In the genomic region with DNA sequence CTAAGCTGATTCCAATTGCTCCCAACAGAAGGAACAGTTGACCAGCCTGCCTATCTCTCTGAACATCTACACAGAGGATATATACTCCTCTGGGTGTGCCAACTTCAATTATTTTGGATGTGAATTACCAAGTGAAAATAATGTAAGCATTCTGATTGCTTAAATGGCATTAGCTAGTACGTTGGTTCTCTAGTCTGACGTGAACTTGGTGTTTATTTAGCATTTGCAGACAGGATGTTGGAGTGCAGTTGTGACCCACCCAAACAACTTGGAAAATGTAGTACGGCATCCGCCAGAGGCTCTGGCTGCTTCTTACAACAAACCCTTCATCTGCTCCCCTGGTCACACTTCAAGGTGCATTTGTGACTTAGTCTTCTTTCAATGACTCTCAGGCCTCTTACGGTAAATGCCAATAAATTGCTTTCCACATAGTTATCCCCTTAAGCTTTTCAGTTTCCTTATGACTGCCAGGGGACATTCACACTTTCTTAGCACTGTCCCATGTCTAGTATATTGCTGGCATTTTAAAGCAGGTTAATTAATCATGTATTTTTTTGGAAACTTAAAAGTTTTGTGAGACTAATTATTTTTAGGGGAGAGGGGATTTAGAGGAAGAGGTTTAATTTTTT, we compare ENCODE assay signal across 14 cellular contexts.
DNase-seq lines count a peak whose midpoint lies in the region; ATAC-seq, FAIRE-seq and TF ChIP-seq lines count a peak whose summit lies in the region.
"Had no signal": no experiment of that assay in that cellular context is flagged by ENCODE, and none has a peak within 500 bp of the region (broad histone marks: within the 10 kb centered on the region; RNA-seq: fewer than 3 reads in every experiment).

No MANE protein-coding gene starts in this region.

- H4K20me1 ChIP-seq in keratinocyte (ENCODE audit: control insufficient read depth, extremely low read depth, insufficient read depth, low read length): no peaks in the 10 kb centered on the region
- H4K20me1 ChIP-seq: BLaER1 had no signal

- peaks cover 15% of the 10 kb centered on the region for H3K4me1 Mint-ChIP-seq in activated T-cell treated with anti-CD3 and anti-CD28 coated beads, Interleukin-2, amount 50 U/mL, for 72 hours (ENCODE audit: low read depth)

- H3K27me3 ChIP-seq in colonic mucosa (no peaks in the 10 kb centered on the region), keratinocyte (ENCODE audit: control insufficient read depth, extremely low read depth, insufficient read depth, low read length) (no peaks in the 10 kb centered on the region), gastrocnemius medialis (no peaks in the 10 kb centered on the region)
- H3K27me3 ChIP-seq: spleen had no signal

- FAIRE-seq in keratinocyte (lab: Jason Lieb, UNC): no peak
- FAIRE-seq: GM18507 had no signal

- H3K27me3 Mint-ChIP-seq in activated T-cell treated with anti-CD3 and anti-CD28 coated beads, Interleukin-2, amount 50 U/mL, for 72 hours (ENCODE audit: low read depth): peaks cover 49% of the 10 kb centered on the region

- H3K27ac ChIP-seq in colonic mucosa: peak overlapping the region; percentile 86
- H3K27ac ChIP-seq in keratinocyte (ENCODE audit: control insufficient read depth, insufficient read depth, low read length): no peak overlapping the region
- peak overlapping the region; percentile 54 to 80 (median 62) for H3K27ac ChIP-seq in gastrocnemius medialis
- H3K27ac ChIP-seq: BLaER1 had no signal

- H3K4me2 ChIP-seq in keratinocyte (ENCODE audit: control insufficient read depth, extremely low read depth, insufficient read depth, low read depth, low read length): peak overlapping the region; percentile 70
- H3K4me2 ChIP-seq: BLaER1 had no signal

- intact Hi-C loops in colonic mucosa (cut with DNase I): no loop called here
- intact Hi-C loops in gastrocnemius medialis (cut with DNase I; ENCODE audit: low total_unique reads): loop anchor here (5.0 kb wide), 1 partner anchor 75 kb away; no protein-coding TSS in a partner anchor

- no peaks in the 10 kb centered on the region for H3K36me3 Mint-ChIP-seq in activated T-cell treated with anti-CD3 and anti-CD28 coated beads, Interleukin-2, amount 50 U/mL, for 72 hours (ENCODE audit: insufficient read depth in 2 of 2)

- no peaks in the 10 kb centered on the region for H3K36me3 ChIP-seq in colonic mucosa
- no peaks in the 10 kb centered on the region for H3K36me3 ChIP-seq in keratinocyte (ENCODE audit: control insufficient read depth in 2 of 2, extremely low read depth in 1 of 2, insufficient read depth in 2 of 2, low read length in 2 of 2)
- H3K36me3 ChIP-seq in gastrocnemius medialis: no peaks in the 10 kb centered on the region
- H3K36me3 ChIP-seq: BLaER1, spleen had no signal

- no peak overlapping the region for H3K4me3 Mint-ChIP-seq in activated T-cell treated with anti-CD3 and anti-CD28 coated beads, Interleukin-2, amount 50 U/mL, for 72 hours

- no peaks in the 10 kb centered on the region for H3K9me1 ChIP-seq in keratinocyte (ENCODE audit: control insufficient read depth, extremely low read depth, insufficient read depth, low read length)

- dilution Hi-C loops in keratinocyte (cut with MboI; ENCODE audit: extremely low pct_ligation_motif_present, low sequenced_read_pairs): no loop called here

- H2AFZ ChIP-seq in keratinocyte (ENCODE audit: control insufficient read depth, low read length): no peak overlapping the region

- H3K4me1 ChIP-seq in colonic mucosa (peaks cover 10% of the 10 kb centered on the region), keratinocyte (ENCODE audit: control insufficient read depth, extremely low read depth, insufficient read depth, low read length) (peaks cover 11% of the 10 kb centered on the region), gastrocnemius medialis (peaks cover 61 to 83% of the 10 kb centered on the region in 2 donors)
- H3K4me1 ChIP-seq: BLaER1 had no signal

- H3K79me2 ChIP-seq in keratinocyte (ENCODE audit: control insufficient read depth, insufficient read depth, low read length): no peaks in the 10 kb centered on the region

- TF ChIP-seq CTCF in colonic mucosa (IDR thresholded peaks at IDR 0.05) (no peak), keratinocyte (optimal IDR thresholded peaks at IDR 0.05 in 1 of 3, IDR thresholded peaks at IDR 0.05 in 1 of 3, conservative IDR thresholded peaks at IDR 0.05 in 1 of 3; ENCODE audit: extremely low read depth in 1 of 3, insufficient read depth in 2 of 3, low read length in 3 of 3) (no peak), gastrocnemius medialis (IDR thresholded peaks at IDR 0.05 in 4 of 5, conservative IDR thresholded peaks at IDR 0.05 in 1 of 5) (no peak), GM10266 (IDR thresholded peaks at IDR 0.05; ENCODE audit: control insufficient read depth, insufficient read depth, low read depth, missing control alignments) (no peak)

- no peak overlapping the region for H3K27ac Mint-ChIP-seq in activated T-cell treated with anti-CD3 and anti-CD28 coated beads, Interleukin-2, amount 50 U/mL, for 72 hours

- no peak overlapping the region for H3K9ac ChIP-seq in colonic mucosa (ENCODE audit: low read depth in 2 of 2, low read length in 2 of 2)
- no peak overlapping the region for H3K9ac ChIP-seq in keratinocyte (ENCODE audit: control insufficient read depth, extremely low read depth, insufficient read depth, low read length)
- H3K9ac ChIP-seq: BLaER1 had no signal

- peak in 1 of 2 donors; percentile 27 for ATAC-seq in gastrocnemius medialis
- ATAC-seq in GM18858 (IDR thresholded peaks at IDR 0.05; ENCODE audit: unreplicated experiment): no peak
- ATAC-seq in activated T-cell treated with anti-CD3 and anti-CD28 coated beads, Interleukin-2, amount 50 U/mL, for 72 hours (replicated peaks in 1 of 2): no peak

- H3K9me3 ChIP-seq in colonic mucosa (no peaks in the 10 kb centered on the region), keratinocyte (ENCODE audit: control insufficient read depth, low read depth, low read length) (no peaks in the 10 kb centered on the region), gastrocnemius medialis (no peaks in the 10 kb centered on the region)
- H3K9me3 ChIP-seq: BLaER1, spleen had no signal

- no peak for TF ChIP-seq POLR2A in gastrocnemius medialis (IDR thresholded peaks at IDR 0.05)

- no peaks in the 10 kb centered on the region for H3K9me3 Mint-ChIP-seq in activated T-cell treated with anti-CD3 and anti-CD28 coated beads, Interleukin-2, amount 50 U/mL, for 72 hours

- DNase-seq in H4 (ENCODE audit: low spot score) (peak; percentile 64), colonic mucosa (no peak), keratinocyte (ENCODE audit: low read depth, low spot score) (no peak), gastrocnemius medialis (no peak), GM10266 (ENCODE audit: extremely low spot score) (no peak), NCI-H187 treated with DMSO at 0.1 percent for 48 hours (lab: John Stamatoyannopoulos, UW) (no peak)
- DNase-seq in activated T-cell treated with anti-CD3 and anti-CD28 coated beads, Interleukin-2, amount 50 U/mL, for 72 hours: no peak
- DNase-seq: activated gamma-delta T cell, KBM-7, NCI-H1930, spleen had no signal

- H3K4me3 ChIP-seq in colonic mucosa (no peak overlapping the region), keratinocyte (ENCODE audit: control insufficient read depth in 2 of 3, extremely low read depth in 1 of 3, insufficient read depth in 2 of 3, low read depth in 1 of 3, low read length in 3 of 3) (peak overlapping the region in 1 of 3 experiments; percentile 20), gastrocnemius medialis (peak overlapping the region in 2 of 4 donors; percentile 39 to 45)
- H3K4me3 ChIP-seq: BLaER1 had no signal

- in situ Hi-C loops in gastrocnemius medialis (cut with MboI; ENCODE audit: low sequenced_read_pairs in 4 of 4): no loop called here
